Comparison of ENCODE assay signal across 1 cellular context in genomic region chr11:67468835-67469811, GRCh38.
TF ChIP-seq lines count a peak whose summit lies in the region.

TSS of gene TMEM134 (minus strand) at chr11:67469251. CDS start at chr11:67469192, 59 bp downstream.

TF ChIP-seq in WTC11, 78 proteins besides CTCF, POLR2A, EP300 and RAD21 (continued from another document):
- TF ChIP-seq ZNF425 (CRISPR knock-in tag; conservative IDR thresholded peaks at IDR 0.05) (no peak), ZNF317 (CRISPR knock-in tag; IDR thresholded peaks at IDR 0.05; ENCODE audit: borderline replicate concordance, low read depth) (no peak), FOXP1 (CRISPR knock-in tag; IDR thresholded peaks at IDR 0.05; ENCODE audit: borderline replicate concordance) (peak; percentile 55; the same call in 1 of the 2 replicates), USF2 (CRISPR knock-in tag; IDR thresholded peaks at IDR 0.05) (peak; percentile 44; the same call in 1 of the 2 replicates), ZNF512 (CRISPR knock-in tag; IDR thresholded peaks at IDR 0.05; ENCODE audit: borderline replicate concordance) (no peak), FOXP4 (CRISPR knock-in tag; IDR thresholded peaks at IDR 0.05) (0 out of 2 replicates have a peak, but pooled peaks have one; percentile 47), ETV6 (CRISPR knock-in tag; IDR thresholded peaks at IDR 0.05) (0 out of 2 replicates have a peak, but pooled peaks have one; percentile 47), KAT7 (CRISPR knock-in tag; IDR thresholded peaks at IDR 0.05; ENCODE audit: borderline replicate concordance) (peak; percentile 53; the same call in 1 of the 2 replicates), NR3C1 (CRISPR knock-in tag; conservative IDR thresholded peaks at IDR 0.05; ENCODE audit: low read depth) (0 out of 2 replicates have a peak, but pooled peaks have one; percentile 85), FOXK1 (CRISPR knock-in tag; IDR thresholded peaks at IDR 0.05) (no peak; the same call in 1 of the 2 replicates), ZMAT4 (CRISPR knock-in tag; IDR thresholded peaks at IDR 0.05) (peak; percentile 25; the same call in 1 of the 2 replicates), TEAD1 (CRISPR knock-in tag; IDR thresholded peaks at IDR 0.05) (0 out of 2 replicates have a peak, but pooled peaks have one; percentile 57), ARID4B (CRISPR knock-in tag; IDR thresholded peaks at IDR 0.05; ENCODE audit: borderline replicate concordance) (0 out of 2 replicates have a peak, but pooled peaks have one; percentile 14), FOXJ3 (CRISPR knock-in tag; IDR thresholded peaks at IDR 0.05; ENCODE audit: borderline replicate concordance) (no peak), SP1 (CRISPR knock-in tag; conservative IDR thresholded peaks at IDR 0.05) (peak; percentile 100)
